ENCODE assay signal across 11 cellular contexts in genomic region chr22:30947163-30947820, GRCh38.
A peak's percentile ranks its signal among the peaks of the same experiment; 100 is the strongest.
DNase-seq lines count a peak whose midpoint lies in the region; ATAC-seq and TF ChIP-seq lines count a peak whose summit lies in the region.
"Had no signal": no experiment of that assay in that cellular context is flagged by ENCODE, and none has a peak within 500 bp of the region (broad histone marks: within the 10 kb centered on the region; RNA-seq: fewer than 3 reads in every experiment).

No MANE protein-coding gene starts in this region.

- TF ChIP-seq CTCF in fibroblast of pulmonary artery (IDR thresholded peaks at IDR 0.05; ENCODE audit: low read length, missing control alignments), result peak; percentile 7

- ATAC-seq in GM21423 (IDR thresholded peaks at IDR 0.05; ENCODE audit: unreplicated experiment), result no peak
- no peak for ATAC-seq in HG03097 (IDR thresholded peaks at IDR 0.05; ENCODE audit: low FRiP score, unreplicated experiment)

- peak; percentile 78 for DNase-seq in D341Med (ENCODE audit: low spot score)
- DNase-seq in NCI-H526 (lab: John Stamatoyannopoulos, UW), result peak; percentile 82 to 86
- no peak for DNase-seq in fibroblast of pulmonary artery (ENCODE audit: low read depth)
- DNase-seq in nucleus accumbens (lab: John Stamatoyannopoulos, UW), result peak in 46 of 56 donors; percentile 5 to 78 (median 52)
- no peak for DNase-seq in GOT3 (lab: John Stamatoyannopoulos, UW)
- DNase-seq in activated T-cell treated with anti-CD3 and anti-CD28 coated beads, Interleukin-2, amount 50 U/mL, for 48 hours, result no peak
- DNase-seq: effector memory CD4-positive, alpha-beta T cell; SIG-M5 had no signal

- H3K4me3 ChIP-seq in fibroblast of pulmonary artery (replicated peaks; ENCODE audit: low read depth, low read length), result no peak overlapping the region
- H3K4me3 ChIP-seq: BLaER1 had no signal

Comparison
In these comparisons a context has a peak if more than half of its experiments do, and no peak if none do; other contexts are left out.
1. DNase-seq: peak in D341Med (single experiment), NCI-H526 (2 of 2) and nucleus accumbens (46 of 56); none in fibroblast of pulmonary artery (single experiment), GOT3 (single experiment) and activated T-cell treated with anti-CD3 and anti-CD28 coated beads, Interleukin-2, amount 50 U/mL, for 48 hours (0 of 2).